Comparison of ENCODE assay signal across 2 cellular contexts in genomic region chr12:127711108-127711507, GRCh38.
TF ChIP-seq lines count a peak whose summit lies in the region.

No MANE protein-coding gene starts in this region.

TF ChIP-seq in SK-N-SH, 30 proteins besides CTCF, POLR2A, EP300 and RAD21 (continued from another document):
- no peak for TF ChIP-seq USF1 (IDR thresholded peaks at IDR 0.05; ENCODE audit: borderline replicate concordance, low read depth)
- TF ChIP-seq NRF1 (IDR thresholded peaks at IDR 0.05; ENCODE audit: low read depth, low read length): no peak

TF ChIP-seq in SK-N-SH treated with all-trans-retinoic acid at 6 μM for 48 hours, 23 proteins besides CTCF, POLR2A, EP300 and RAD21 (continued from another document):
- no peak for TF ChIP-seq TSHZ2 (CRISPR knock-in tag; IDR thresholded peaks at IDR 0.05)
